1 cellular context compared by ENCODE assay signal in genomic region chr12:126784328-126784921, GRCh38.
A peak's percentile ranks its signal among the peaks of the same experiment; 100 is the strongest.
TF ChIP-seq lines count a peak whose summit lies in the region.

No MANE protein-coding gene starts in this region.

TF ChIP-seq in K562, 482 proteins besides CTCF, POLR2A, EP300 and RAD21 (continued from another document):
- TF ChIP-seq MGA (IDR thresholded peaks at IDR 0.05) = peak; percentile 51
- 0 out of 2 replicates have a peak, but pooled peaks have one; percentile 9 for TF ChIP-seq C11orf30 (IDR thresholded peaks at IDR 0.05; ENCODE audit: low read depth)
- peak; percentile 88 for TF ChIP-seq MYC (IDR thresholded peaks at IDR 0.05; ENCODE audit: low read depth, low read length)
- TF ChIP-seq MYC (CRISPR knock-in tag; IDR thresholded peaks at IDR 0.05; ENCODE audit: borderline replicate concordance, low read depth) = no peak
- TF ChIP-seq YBX1 (IDR thresholded peaks at IDR 0.05) = no peak
- TF ChIP-seq ZNF217 (CRISPR knock-in tag; IDR thresholded peaks at IDR 0.05) = no peak
- 0 out of 2 replicates have a peak, but pooled peaks have one; percentile 25 for TF ChIP-seq ZNF316 (IDR thresholded peaks at IDR 0.05)
- TF ChIP-seq MAFG (tag; conservative IDR thresholded peaks at IDR 0.05) = peak; percentile 52
- TF ChIP-seq MAFK (IDR thresholded peaks at IDR 0.05; ENCODE audit: low read length) = 0 out of 2 replicates have a peak, but pooled peaks have one; percentile 27
- TF ChIP-seq MAFF (IDR thresholded peaks at IDR 0.05; ENCODE audit: low read length) = 0 out of 2 replicates have a peak, but pooled peaks have one; percentile 17
- TF ChIP-seq KLF16 (IDR thresholded peaks at IDR 0.05) = peak; percentile 37; the same call in 1 of the 2 replicates
- 0 out of 2 replicates have a peak, but pooled peaks have one; percentile 25 for TF ChIP-seq BHLHE40 (IDR thresholded peaks at IDR 0.05; ENCODE audit: low read length)
- 0 out of 2 replicates have a peak, but pooled peaks have one; percentile 31 for TF ChIP-seq XRCC5 (IDR thresholded peaks at IDR 0.05; ENCODE audit: low read depth, low read length)
- TF ChIP-seq SIX5 (IDR thresholded peaks at IDR 0.05; ENCODE audit: borderline replicate concordance in 1 of 2, insufficient read depth in 1 of 2, low read depth in 1 of 2, low read length in 2 of 2) = no peak
- TF ChIP-seq SNRNP70 (optimal IDR thresholded peaks at IDR 0.05; ENCODE audit: low read depth, low read length) = no peak
- no peak for TF ChIP-seq SMARCB1 (IDR thresholded peaks at IDR 0.05; ENCODE audit: insufficient read length, low read depth)
